Comparison of ENCODE assay signal across 19 cellular contexts in genomic region chr10:93678805-93679587, GRCh38. TPM values are rescaled to one million over a fixed set of nuclear protein-coding genes. Genes with fewer than 3 reads are reported as not detected.
DNase-seq lines count a peak whose midpoint lies in the region; ATAC-seq, FAIRE-seq and TF ChIP-seq lines count a peak whose summit lies in the region.
"Had no signal": no experiment of that assay in that cellular context is flagged by ENCODE, and none has a peak within 500 bp of the region (broad histone marks: within the 10 kb centered on the region; RNA-seq: fewer than 3 reads in every experiment).

No MANE protein-coding gene starts in this region.

- intact Hi-C loops in left cardiac atrium (cut with DNase I) (loop anchor here in 1 of 2 donors (5.0 kb wide), 1 partner anchor 127 kb away; no protein-coding TSS in a partner anchor), stomach (cut with DNase I; ENCODE audit: low total_unique reads) (loop anchor here (5.0 kb wide), 1 partner anchor 122 kb away; no protein-coding TSS in a partner anchor)

- H3K27me3 Mint-ChIP-seq in memory B cell, result no peaks in the 10 kb centered on the region
- H3K27me3 Mint-ChIP-seq: CD4-positive, alpha-beta memory T cell had no signal

- TF ChIP-seq CTCF in right atrium auricular region (IDR thresholded peaks at IDR 0.05), result no peak
- TF ChIP-seq CTCF in SK-N-SH (IDR thresholded peaks at IDR 0.05), result no peak
- TF ChIP-seq CTCF in stomach (IDR thresholded peaks at IDR 0.05), result no peak
- TF ChIP-seq CTCF in GM10266 (IDR thresholded peaks at IDR 0.05; ENCODE audit: control insufficient read depth, insufficient read depth, low read depth, missing control alignments), result no peak

- no peak overlapping the region for H3K9ac ChIP-seq in SK-N-SH

- H4K20me1 ChIP-seq in SK-N-SH (ENCODE audit: insufficient read depth), result no peaks in the 10 kb centered on the region

- peaks cover 14% of the 10 kb centered on the region for H3K36me3 Mint-ChIP-seq in memory B cell

- peaks cover 4% of the 10 kb centered on the region for H3F3A ChIP-seq in SK-N-SH (replicated peaks; ENCODE audit: insufficient read depth)

- H2AFZ ChIP-seq in SK-N-SH (ENCODE audit: low read depth), result no peak overlapping the region

- H3K4me1 ChIP-seq in right atrium auricular region, result no peaks in the 10 kb centered on the region
- H3K4me1 ChIP-seq in SK-N-SH (ENCODE audit: control insufficient read depth in 1 of 2, insufficient read depth in 2 of 2, low read depth in 1 of 2, low read length in 1 of 2), result no peaks in the 10 kb centered on the region
- H3K4me1 ChIP-seq in stomach, result no peaks in the 10 kb centered on the region

- no peak for TF ChIP-seq POLR2A in GM12892 (IDR thresholded peaks at IDR 0.05; ENCODE audit: low read depth, low read length)
- no peak for TF ChIP-seq POLR2A in stomach (IDR thresholded peaks at IDR 0.05)

- H3K36me3 ChIP-seq in right atrium auricular region, result peaks cover 26% of the 10 kb centered on the region
- peaks cover 43 to 61% of the 10 kb centered on the region in 2 experiments for H3K36me3 ChIP-seq in SK-N-SH (replicated peaks in 1 of 2; ENCODE audit: control insufficient read depth in 1 of 2, insufficient read depth in 2 of 2, low read length in 1 of 2)
- peaks cover 0 to 93% (median 80%) of the 10 kb centered on the region in 4 donors for H3K36me3 ChIP-seq in stomach

- H3K27ac ChIP-seq in right atrium auricular region (peak overlapping the region; percentile 17 to 47), SK-N-SH (ENCODE audit: low read depth in 2 of 2, low read length in 1 of 2) (no peak overlapping the region), stomach (no peak overlapping the region)

- H3K4me2 ChIP-seq in SK-N-SH, result no peak overlapping the region

- H3K9me2 ChIP-seq in SK-N-SH, result no peaks in the 10 kb centered on the region

- H3K9me3 Mint-ChIP-seq in memory B cell, result no peaks in the 10 kb centered on the region
- H3K9me3 Mint-ChIP-seq: CD4-positive, alpha-beta memory T cell had no signal

- no peak for FAIRE-seq in GM12892 (lab: Jason Lieb, UNC)
- FAIRE-seq: GM19239 had no signal

- TF ChIP-seq RAD21 in SK-N-SH (IDR thresholded peaks at IDR 0.05; ENCODE audit: low read length), result no peak

- POLR2A ChIA-PET in SK-N-SH (lab: Yijun Ruan, JAX), result no interaction called here

- TF ChIP-seq EP300 in SK-N-SH (IDR thresholded peaks at IDR 0.05; ENCODE audit: borderline replicate concordance in 1 of 2, low read depth in 1 of 2, low read length in 1 of 2) (peak in 1 of 2 experiments; percentile 44; a peak in 1 of 4 replicates), stomach (IDR thresholded peaks at IDR 0.05) (no peak)

- no peak overlapping the region for H3K4me3 ChIP-seq in right atrium auricular region
- no peak overlapping the region for H3K4me3 ChIP-seq in SK-N-SH (ENCODE audit: low read depth in 2 of 2, low read length in 1 of 2)
- no peak overlapping the region for H3K4me3 ChIP-seq in stomach

- ATAC-seq in left cardiac atrium (no peak), memory B cell (ENCODE audit: low read depth) (no peak)

- no peaks in the 10 kb centered on the region for H3K9me3 ChIP-seq in right atrium auricular region
- H3K9me3 ChIP-seq in SK-N-SH, result no peaks in the 10 kb centered on the region
- H3K9me3 ChIP-seq in stomach, result no peaks in the 10 kb centered on the region

- H3K4me1 Mint-ChIP-seq in memory B cell, result no peaks in the 10 kb centered on the region

- no peaks in the 10 kb centered on the region for H3K79me2 ChIP-seq in SK-N-SH (ENCODE audit: insufficient read depth)

- no peak for DNase-seq in right atrium auricular region (ENCODE audit: low spot score)
- no peak for DNase-seq in left cardiac atrium
- DNase-seq in SK-N-SH, result no peak
- DNase-seq in memory B cell (ENCODE audit: low spot score in 2 of 2), result no peak
- peak; percentile 53 for DNase-seq in putamen (ENCODE audit: low spot score)
- DNase-seq in GM12892 (ENCODE audit: insufficient read length), result no peak
- DNase-seq in stomach, result no peak
- DNase-seq in GM10266 (ENCODE audit: extremely low spot score), result no peak
- DNase-seq: C1 segment of cervical spinal cord; Calu3; CD4-positive, alpha-beta memory T cell; COR-L47; DMS53; DMS79 treated with DMSO at 0.1 percent for 48 hours; GF-D8; GOT3; H7; HCEC 1CT had no signal

- peak overlapping the region; percentile 55 for H3K27ac Mint-ChIP-seq in memory B cell
- H3K27ac Mint-ChIP-seq: CD4-positive, alpha-beta memory T cell had no signal

- CTCF ChIA-PET in SK-N-SH (lab: Yijun Ruan, JAX), result interaction anchor here (0.6 to 4.2 kb wide), 11 partner anchors 115 to 327 kb away, joined by 3 to 23 read pairs (median 4); no protein-coding TSS in a partner anchor

- 92% methylated on average over 3 of the region's 3 CpGs for WGBS in SK-N-SH (ENCODE audit: low lambda C conversion rate)
- 86 to 91% (median 87%) methylated on average over 3 of the region's 3 CpGs for WGBS in stomach, 5 donors

- H3K27me3 ChIP-seq in right atrium auricular region (no peaks in the 10 kb centered on the region), SK-N-SH (ENCODE audit: insufficient read depth) (no peaks in the 10 kb centered on the region), stomach (no peaks in the 10 kb centered on the region)

- H3K4me3 Mint-ChIP-seq in memory B cell, result no peak overlapping the region
- H3K4me3 Mint-ChIP-seq: CD4-positive, alpha-beta memory T cell had no signal

TF ChIP-seq in SK-N-SH, 30 proteins besides CTCF, POLR2A, EP300 and RAD21:
- TF ChIP-seq IRF3 (IDR thresholded peaks at IDR 0.05; ENCODE audit: low read depth, low read length) (no peak), REST (IDR thresholded peaks at IDR 0.05; ENCODE audit: low read depth, low read length) (no peak), RCOR1 (IDR thresholded peaks at IDR 0.05; ENCODE audit: low read length) (peak; percentile 61; the same call in 1 of the 2 replicates), FOXJ3 (CRISPR knock-in tag; IDR thresholded peaks at IDR 0.05) (no peak)

RNA-seq across cellular contexts. Expression of gene FRA10AC1, which starts 23.4 kb away (rescaled TPM):
- total RNA-seq in right atrium auricular region (1 to 10 TPM; 8.0 to 9.2 TPM), left cardiac atrium (10 to 100 TPM; 14.8 to 16.5 TPM), stomach (10 to 100 TPM in 2 of 5 donors, 1 to 10 TPM in 3; 1.2 to 42.0 (median 5.3) TPM)
- polyA plus RNA-seq in SK-N-SH (2012; rRNA removed) (3.9 and 4.1 TPM in 2 replicates), stomach (10 to 100 TPM in 1 of 3 donors, 1 to 10 TPM in 2; 6.0 to 10.7 (median 9.5) TPM)
- polyA plus RNA-seq in SK-N-SH (2012; cell fraction: cytosol; rRNA removed), result 3.1 and 4.9 TPM in 2 replicates
- polyA plus RNA-seq in SK-N-SH (2012; cell fraction: nucleus; rRNA removed), result 12.7 and 13.6 TPM in 2 replicates
- 15.6 TPM for polyA plus RNA-seq in GM12892 (2012; ENCODE audit: missing spikeins)

Comparison
In these comparisons a context has a peak if more than half of its experiments do, and no peak if none do; other contexts are left out.
1. H3K27ac ChIP-seq: peak in right atrium auricular region (2 of 2); none in SK-N-SH (0 of 2) and stomach (0 of 5).